1 cellular context compared by ENCODE assay signal in the genomic region with DNA sequence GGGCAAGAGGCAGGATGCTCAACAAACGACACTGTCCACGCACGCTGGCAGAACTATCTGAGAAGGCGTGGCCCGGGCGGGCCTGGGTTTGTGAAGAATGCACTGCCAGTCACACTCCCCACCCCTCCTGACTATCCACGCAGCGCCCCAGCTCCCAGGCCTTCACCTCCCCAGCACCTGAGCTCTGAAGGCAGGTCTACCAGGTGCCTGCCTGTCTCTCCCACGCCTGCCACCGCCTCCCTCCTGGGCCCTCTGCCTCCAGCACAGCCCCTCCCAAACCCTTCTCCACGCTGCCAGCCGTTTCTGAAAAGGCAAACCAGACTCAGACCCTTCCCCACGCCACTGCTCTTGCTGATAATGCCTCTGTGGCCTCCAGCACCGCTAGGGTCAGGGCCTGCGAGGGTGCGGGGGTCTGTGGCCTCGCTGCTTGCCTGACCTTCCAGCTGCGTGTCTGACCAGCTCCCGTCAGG.
TF ChIP-seq lines count a peak whose summit lies in the region.

No MANE protein-coding gene starts in this region.

TF ChIP-seq in GM12878, 131 proteins besides CTCF, POLR2A, EP300 and RAD21:
- TF ChIP-seq FOS (IDR thresholded peaks at IDR 0.05; ENCODE audit: borderline replicate concordance, extremely low read depth, insufficient read length) (no peak), POLR2AphosphoS5 (IDR thresholded peaks at IDR 0.05; ENCODE audit: low read length) (no peak), FOXM1 (IDR thresholded peaks at IDR 0.05; ENCODE audit: low read depth, low read length) (no peak), ZNF622 (IDR thresholded peaks at IDR 0.05) (no peak), ETV6 (conservative IDR thresholded peaks at IDR 0.05 in 1 of 2, IDR thresholded peaks at IDR 0.05 in 1 of 2; ENCODE audit: borderline replicate concordance in 1 of 2, low read depth in 1 of 2) (no peak), ZBTB33 (IDR thresholded peaks at IDR 0.05) (no peak), SIX5 (IDR thresholded peaks at IDR 0.05; ENCODE audit: low read depth, low read length, severe bottlenecking) (no peak)
- TF ChIP-seq, protein P1, sequence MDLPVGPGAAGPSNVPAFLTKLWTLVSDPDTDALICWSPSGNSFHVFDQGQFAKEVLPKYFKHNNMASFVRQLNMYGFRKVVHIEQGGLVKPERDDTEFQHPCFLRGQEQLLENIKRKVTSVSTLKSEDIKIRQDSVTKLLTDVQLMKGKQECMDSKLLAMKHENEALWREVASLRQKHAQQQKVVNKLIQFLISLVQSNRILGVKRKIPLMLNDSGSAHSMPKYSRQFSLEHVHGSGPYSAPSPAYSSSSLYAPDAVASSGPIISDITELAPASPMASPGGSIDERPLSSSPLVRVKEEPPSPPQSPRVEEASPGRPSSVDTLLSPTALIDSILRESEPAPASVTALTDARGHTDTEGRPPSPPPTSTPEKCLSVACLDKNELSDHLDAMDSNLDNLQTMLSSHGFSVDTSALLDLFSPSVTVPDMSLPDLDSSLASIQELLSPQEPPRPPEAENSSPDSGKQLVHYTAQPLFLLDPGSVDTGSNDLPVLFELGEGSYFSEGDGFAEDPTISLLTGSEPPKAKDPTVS (IDR thresholded peaks at IDR 0.05; ENCODE audit: low read depth, low read length) = no peak
TF ChIP-seq in GM12878: peak in this region for 0.
